Comparison of ENCODE assay signal across 1 cellular context in the genomic region with DNA sequence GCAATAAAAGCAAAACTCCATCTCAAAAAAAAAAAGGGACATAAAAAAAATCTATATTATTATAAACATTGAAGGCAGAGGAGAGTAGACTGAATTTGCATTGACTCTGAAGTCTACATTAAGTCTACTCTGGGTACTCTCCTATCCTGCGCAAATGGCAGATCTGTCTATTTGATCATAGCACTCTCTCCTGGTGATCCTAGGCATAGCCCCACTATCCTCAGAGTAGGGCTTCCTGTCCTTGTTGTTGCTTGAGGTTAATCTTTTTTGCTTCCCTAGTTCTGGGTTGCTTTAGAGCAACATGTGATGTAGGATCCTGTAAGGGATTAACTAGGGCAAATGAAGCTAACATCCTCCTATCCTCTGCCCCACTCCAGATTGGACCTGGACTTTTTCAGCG.
TF ChIP-seq lines count a peak whose summit lies in the region.

No MANE protein-coding gene starts in this region.

TF ChIP-seq in GM12878, 131 proteins besides CTCF, POLR2A, EP300 and RAD21 (continued from another document):
- TF ChIP-seq, protein P1, sequence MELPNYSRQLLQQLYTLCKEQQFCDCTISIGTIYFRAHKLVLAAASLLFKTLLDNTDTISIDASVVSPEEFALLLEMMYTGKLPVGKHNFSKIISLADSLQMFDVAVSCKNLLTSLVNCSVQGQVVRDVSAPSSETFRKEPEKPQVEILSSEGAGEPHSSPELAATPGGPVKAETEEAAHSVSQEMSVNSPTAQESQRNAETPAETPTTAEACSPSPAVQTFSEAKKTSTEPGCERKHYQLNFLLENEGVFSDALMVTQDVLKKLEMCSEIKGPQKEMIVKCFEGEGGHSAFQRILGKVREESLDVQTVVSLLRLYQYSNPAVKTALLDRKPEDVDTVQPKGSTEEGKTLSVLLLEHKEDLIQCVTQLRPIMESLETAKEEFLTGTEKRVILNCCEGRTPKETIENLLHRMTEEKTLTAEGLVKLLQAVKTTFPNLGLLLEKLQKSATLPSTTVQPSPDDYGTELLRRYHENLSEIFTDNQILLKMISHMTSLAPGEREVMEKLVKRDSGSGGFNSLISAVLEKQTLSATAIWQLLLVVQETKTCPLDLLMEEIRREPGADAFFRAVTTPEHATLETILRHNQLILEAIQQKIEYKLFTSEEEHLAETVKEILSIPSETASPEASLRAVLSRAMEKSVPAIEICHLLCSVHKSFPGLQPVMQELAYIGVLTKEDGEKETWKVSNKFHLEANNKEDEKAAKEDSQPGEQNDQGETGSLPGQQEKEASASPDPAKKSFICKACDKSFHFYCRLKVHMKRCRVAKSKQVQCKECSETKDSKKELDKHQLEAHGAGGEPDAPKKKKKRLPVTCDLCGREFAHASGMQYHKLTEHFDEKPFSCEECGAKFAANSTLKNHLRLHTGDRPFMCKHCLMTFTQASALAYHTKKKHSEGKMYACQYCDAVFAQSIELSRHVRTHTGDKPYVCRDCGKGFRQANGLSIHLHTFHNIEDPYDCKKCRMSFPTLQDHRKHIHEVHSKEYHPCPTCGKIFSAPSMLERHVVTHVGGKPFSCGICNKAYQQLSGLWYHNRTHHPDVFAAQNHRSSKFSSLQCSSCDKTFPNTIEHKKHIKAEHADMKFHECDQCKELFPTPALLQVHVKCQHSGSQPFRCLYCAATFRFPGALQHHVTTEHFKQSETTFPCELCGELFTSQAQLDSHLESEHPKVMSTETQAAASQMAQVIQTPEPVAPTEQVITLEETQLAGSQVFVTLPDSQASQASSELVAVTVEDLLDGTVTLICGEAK (IDR thresholded peaks at IDR 0.05; ENCODE audit: borderline replicate concordance), result no peak
- TF ChIP-seq ATF7 (IDR thresholded peaks at IDR 0.05; ENCODE audit: low read depth), result no peak
- TF ChIP-seq SMARCA5 (IDR thresholded peaks at IDR 0.05), result no peak
- TF ChIP-seq, protein P2, sequence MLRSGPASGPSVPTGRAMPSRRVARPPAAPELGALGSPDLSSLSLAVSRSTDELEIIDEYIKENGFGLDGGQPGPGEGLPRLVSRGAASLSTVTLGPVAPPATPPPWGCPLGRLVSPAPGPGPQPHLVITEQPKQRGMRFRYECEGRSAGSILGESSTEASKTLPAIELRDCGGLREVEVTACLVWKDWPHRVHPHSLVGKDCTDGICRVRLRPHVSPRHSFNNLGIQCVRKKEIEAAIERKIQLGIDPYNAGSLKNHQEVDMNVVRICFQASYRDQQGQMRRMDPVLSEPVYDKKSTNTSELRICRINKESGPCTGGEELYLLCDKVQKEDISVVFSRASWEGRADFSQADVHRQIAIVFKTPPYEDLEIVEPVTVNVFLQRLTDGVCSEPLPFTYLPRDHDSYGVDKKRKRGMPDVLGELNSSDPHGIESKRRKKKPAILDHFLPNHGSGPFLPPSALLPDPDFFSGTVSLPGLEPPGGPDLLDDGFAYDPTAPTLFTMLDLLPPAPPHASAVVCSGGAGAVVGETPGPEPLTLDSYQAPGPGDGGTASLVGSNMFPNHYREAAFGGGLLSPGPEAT (IDR thresholded peaks at IDR 0.05; ENCODE audit: low read depth), result no peak
- TF ChIP-seq SUZ12 (IDR thresholded peaks at IDR 0.05; ENCODE audit: unreplicated experiment), result no peak
- TF ChIP-seq SRF (IDR thresholded peaks at IDR 0.05; ENCODE audit: low read depth in 2 of 2, low read length in 2 of 2), result no peak
